Comparison of ENCODE assay signal across 18 cellular contexts in the genomic region with DNA sequence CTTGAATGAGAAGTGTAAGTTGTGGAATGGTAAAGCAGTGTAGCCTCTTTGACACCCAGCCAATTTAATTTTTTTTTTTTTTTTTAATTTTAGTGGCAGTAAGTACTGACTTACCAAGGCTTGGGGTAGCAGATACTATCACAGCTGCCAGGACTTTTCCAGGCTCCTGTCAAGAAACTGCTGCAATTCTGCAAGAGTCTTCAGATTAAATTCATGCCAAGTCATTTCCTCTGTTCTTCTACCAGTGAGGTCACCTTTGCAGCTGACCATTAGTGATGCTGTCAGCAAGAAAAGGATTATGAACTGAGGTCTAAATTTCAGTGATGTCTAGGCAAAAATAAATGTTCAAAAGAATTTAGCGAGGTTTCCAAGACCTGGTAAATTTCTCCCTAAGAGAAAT.
A peak's percentile ranks its signal among the peaks of the same experiment; 100 is the strongest.
DNase-seq lines count a peak whose midpoint lies in the region; ATAC-seq and TF ChIP-seq lines count a peak whose summit lies in the region.
"Had no signal": no experiment of that assay in that cellular context is flagged by ENCODE, and none has a peak within 500 bp of the region (broad histone marks: within the 10 kb centered on the region; RNA-seq: fewer than 3 reads in every experiment).

No MANE protein-coding gene starts in this region.

- no peak overlapping the region for H3K4me3 ChIP-seq in astrocyte of the cerebellum (ENCODE audit: low read depth, low read length)
- H3K4me3 ChIP-seq: lower lobe of right lung had no signal

- DNase-seq in AG08395 (ENCODE audit: low spot score) (peak; percentile 31), M059J (ENCODE audit: low read depth) (peak; percentile 48), astrocyte of the cerebellum (ENCODE audit: low read depth) (peak; percentile 39), iris pigment epithelial cell (ENCODE audit: low read depth) (peak; percentile 82), 8988T (no peak), SIG-M5 treated with dmso at 0.1 percent for 504 hours (lab: John Stamatoyannopoulos, UW; ENCODE audit: unreplicated experiment) (no peak), SK-N-DZ (ENCODE audit: low spot score) (no peak)
- DNase-seq: activated T-cell treated with anti-CD3 and anti-CD28 coated beads, Interleukin-2, amount 50 U/mL, for 24 hours; cortex of kidney; KBM-7; lower lobe of right lung; NCI-H187; NCI-H774; small intestine; stimulated activated naive CD8-positive, alpha-beta T cell treated with anti-CD3 and anti-CD28 coated beads, Interleukin-15, Interleukin-2, amounts not matched to agents 100 U/mL and 50 U/mL, for 24 hours; T1000 had no signal

- no peak for TF ChIP-seq CTCF in astrocyte of the cerebellum (IDR thresholded peaks at IDR 0.05; ENCODE audit: low read depth, low read length, missing control alignments)

- no peak for ATAC-seq in HG03432 (IDR thresholded peaks at IDR 0.05; ENCODE audit: unreplicated experiment)
- ATAC-seq: lower lobe of right lung; Right ventricle myocardium inferior; stimulated activated naive CD8-positive, alpha-beta T cell treated with anti-CD3 and anti-CD28 coated beads, Interleukin-15, Interleukin-2, amounts not matched to agents 100 U/mL and 50 U/mL, for 24 hours had no signal

- in situ Hi-C loops in astrocyte of the cerebellum (cut with HindIII; ENCODE audit: low sequenced_read_pairs), result no loop called here

Comparison
In these comparisons a context has a peak if more than half of its experiments do, and no peak if none do; other contexts are left out.
1. DNase-seq: peak in AG08395 (single experiment), M059J (single experiment), astrocyte of the cerebellum (single experiment) and iris pigment epithelial cell (single experiment); none in 8988T (single experiment), SIG-M5 treated with dmso at 0.1 percent for 504 hours (single experiment) and SK-N-DZ (single experiment).